In genomic region chr1:199675937-199676336, GRCh38 we compare ENCODE assay signal across 17 cellular contexts.
"Had no signal": no experiment of that assay in that cellular context is flagged by ENCODE, and none has a peak within 500 bp of the region (broad histone marks: within the 10 kb centered on the region; RNA-seq: fewer than 3 reads in every experiment).

No MANE protein-coding gene starts in this region.

- H3K9me3 ChIP-seq: heart right ventricle, stomach, thoracic aorta, transverse colon had no signal

- H3K9ac ChIP-seq: parathyroid adenoma had no signal

- H3K27ac ChIP-seq: coronary artery, heart right ventricle, parathyroid adenoma, stomach, thoracic aorta, transverse colon had no signal

- H3K36me3 ChIP-seq: heart right ventricle, stomach, thoracic aorta, transverse colon had no signal

- H3K4me1 Mint-ChIP-seq: natural killer cell had no signal

- H3K27ac Mint-ChIP-seq: natural killer cell had no signal

- H3K4me1 ChIP-seq: heart right ventricle, parathyroid adenoma, stomach, transverse colon had no signal

- DNase-seq: effector CD4-positive, alpha-beta T cell; heart right ventricle; hypothalamus; islet precursor cell; mammary epithelial cell; natural killer cell; occipital lobe; right cardiac atrium; small intestine; stimulated activated CD4-positive, alpha-beta T cell treated with anti-CD3 and anti-CD28 coated beads, Interleukin-12 subunit alpha, Interleukin-12 subunit beta, amount 100 ng/mL, for 4 hours; stimulated activated naive CD4-positive, alpha-beta T cell; stomach; substantia nigra; transverse colon had no signal

- H3K9me3 Mint-ChIP-seq: natural killer cell had no signal

- H3K36me3 Mint-ChIP-seq: natural killer cell had no signal

- H3K4me3 Mint-ChIP-seq: natural killer cell had no signal

- H3K79me2 ChIP-seq: parathyroid adenoma had no signal

- H3K27me3 ChIP-seq: stomach, transverse colon had no signal

- H3K4me3 ChIP-seq: coronary artery, heart right ventricle, stomach, thoracic aorta, transverse colon had no signal

- H2AFZ ChIP-seq: parathyroid adenoma had no signal
